Comparison of ENCODE assay signal across 20 cellular contexts in genomic region chr2:133331437-133331836, GRCh38.
DNase-seq lines count a peak whose midpoint lies in the region; ATAC-seq, FAIRE-seq and TF ChIP-seq lines count a peak whose summit lies in the region.
"Had no signal": no experiment of that assay in that cellular context is flagged by ENCODE, and none has a peak within 500 bp of the region (broad histone marks: within the 10 kb centered on the region; RNA-seq: fewer than 3 reads in every experiment).

No MANE protein-coding gene starts in this region.

- H3K4me3 Mint-ChIP-seq in endodermal cell: no peak overlapping the region
- H3K4me3 Mint-ChIP-seq in activated T-helper 2 cell treated with anti-CD3 and anti-CD28 coated beads, Interferon-gamma antibody, Interleukin-2, Interleukin-4, amounts not matched to agents 10 μg/mL and 5 μg/mL and 100 μg/mL, durations not matched to agents 14 hours and 24 hours and 36 hours (ENCODE audit: low read depth): no peak overlapping the region
- H3K4me3 Mint-ChIP-seq: activated naive CD4-positive, alpha-beta T cell treated with anti-CD3 and anti-CD28 coated beads for 36 hours; neural crest cell; stimulated activated naive CD8-positive, alpha-beta T cell treated with anti-CD3 and anti-CD28 coated beads, Interleukin-15, Interleukin-2, amounts not matched to agents 100 ng/mL and 50 ng/mL, for 24 hours had no signal

- intact Hi-C loops in activated T-helper 2 cell treated with anti-CD3 and anti-CD28 coated beads, Interferon-gamma antibody, Interleukin-2, Interleukin-4, amounts not matched to agents 10 μg/mL and 5 μg/mL and 100 μg/mL, durations not matched to agents 14 hours and 24 hours and 36 hours (cut with micrococcal nuclease): no loop called here

- no peak for TF ChIP-seq CTCF in lung (IDR thresholded peaks at IDR 0.05; ENCODE audit: control extremely low read depth, extremely low read depth)
- no peak for TF ChIP-seq CTCF in endodermal cell (conservative IDR thresholded peaks at IDR 0.05)

- H3K9me3 ChIP-seq in lung (ENCODE audit: control insufficient read depth in 2 of 2, insufficient read depth in 1 of 2, low read length in 1 of 2) (no peaks in the 10 kb centered on the region), endodermal cell (ENCODE audit: control insufficient read depth, low read length) (no peaks in the 10 kb centered on the region)
- H3K9me3 ChIP-seq: tibial nerve had no signal

- H3K9ac ChIP-seq in endodermal cell (ENCODE audit: extremely low read depth, low read length, poor library complexity, severe bottlenecking): no peak overlapping the region

- no peak for FAIRE-seq in frontal cortex (lab: Jason Lieb, UNC)
- FAIRE-seq: GM19239 had no signal

- H3K27ac ChIP-seq in lung (ENCODE audit: low read depth in 1 of 2, low read length in 1 of 2) (no peak overlapping the region), endodermal cell (ENCODE audit: low read depth, low read length) (no peak overlapping the region)
- H3K27ac ChIP-seq: epithelial cell of prostate, foreskin keratinocyte, tibial nerve had no signal

- DNase-seq in DMS79 (lab: John Stamatoyannopoulos, UW) (peak; percentile 97), NCI-H187 (lab: John Stamatoyannopoulos, UW) (peak; percentile 38 to 73), SHP77 (lab: John Stamatoyannopoulos, UW) (peak; percentile 16 to 45), lung (ENCODE audit: low spot score) (peak; percentile 38), endodermal cell (no peak), frontal cortex (ENCODE audit: low spot score in 2 of 2) (no peak)
- DNase-seq in activated T-helper 2 cell treated with anti-CD3 and anti-CD28 coated beads, Interferon-gamma antibody, Interleukin-2, Interleukin-4, amounts not matched to agents 10 μg/mL and 5 μg/mL and 100 μg/mL, durations not matched to agents 14 hours and 24 hours and 36 hours (ENCODE audit: low spot score): no peak
- DNase-seq: activated CD4-positive, alpha-beta T cell treated with anti-CD3 and anti-CD28 coated beads, Interleukin-2, amount 50 U/mL, for 4 hours; activated naive CD4-positive, alpha-beta T cell treated with anti-CD3 and anti-CD28 coated beads for 36 hours; caudate nucleus; foreskin keratinocyte; H7; midbrain had no signal

- peaks cover 11% of the 10 kb centered on the region for H3K4me1 Mint-ChIP-seq in endodermal cell
- H3K4me1 Mint-ChIP-seq in activated T-helper 2 cell treated with anti-CD3 and anti-CD28 coated beads, Interferon-gamma antibody, Interleukin-2, Interleukin-4, amounts not matched to agents 10 μg/mL and 5 μg/mL and 100 μg/mL, durations not matched to agents 14 hours and 24 hours and 36 hours (ENCODE audit: low read depth): no peaks in the 10 kb centered on the region

- H3K9me3 Mint-ChIP-seq in endodermal cell: no peaks in the 10 kb centered on the region
- H3K9me3 Mint-ChIP-seq in activated T-helper 2 cell treated with anti-CD3 and anti-CD28 coated beads, Interferon-gamma antibody, Interleukin-2, Interleukin-4, amounts not matched to agents 10 μg/mL and 5 μg/mL and 100 μg/mL, durations not matched to agents 14 hours and 24 hours and 36 hours: no peaks in the 10 kb centered on the region
- H3K9me3 Mint-ChIP-seq: neural crest cell; stimulated activated naive CD8-positive, alpha-beta T cell treated with anti-CD3 and anti-CD28 coated beads, Interleukin-15, Interleukin-2, amounts not matched to agents 100 ng/mL and 50 ng/mL, for 24 hours had no signal

- H3K36me3 Mint-ChIP-seq in endodermal cell (ENCODE audit: low read depth): no peaks in the 10 kb centered on the region
- no peaks in the 10 kb centered on the region for H3K36me3 Mint-ChIP-seq in activated T-helper 2 cell treated with anti-CD3 and anti-CD28 coated beads, Interferon-gamma antibody, Interleukin-2, Interleukin-4, amounts not matched to agents 10 μg/mL and 5 μg/mL and 100 μg/mL, durations not matched to agents 14 hours and 24 hours and 36 hours (ENCODE audit: low read depth)

- no peak for ATAC-seq in lung (ENCODE audit: insufficient read depth, low FRiP score)
- ATAC-seq in GM19463 (IDR thresholded peaks at IDR 0.05; ENCODE audit: unreplicated experiment): no peak
- ATAC-seq: foreskin keratinocyte had no signal

- peaks cover 0 to 4% of the 10 kb centered on the region in 2 donors for H3K4me1 ChIP-seq in lung (ENCODE audit: control insufficient read depth in 2 of 2, insufficient read depth in 2 of 2, low read length in 2 of 2)
- no peaks in the 10 kb centered on the region for H3K4me1 ChIP-seq in endodermal cell (ENCODE audit: control insufficient read depth, insufficient read depth, low read length)
- H3K4me1 ChIP-seq: foreskin keratinocyte, tibial nerve had no signal

- no peaks in the 10 kb centered on the region for H3K27me3 Mint-ChIP-seq in endodermal cell (ENCODE audit: insufficient read depth)
- H3K27me3 Mint-ChIP-seq in activated T-helper 2 cell treated with anti-CD3 and anti-CD28 coated beads, Interferon-gamma antibody, Interleukin-2, Interleukin-4, amounts not matched to agents 10 μg/mL and 5 μg/mL and 100 μg/mL, durations not matched to agents 14 hours and 24 hours and 36 hours (ENCODE audit: low read depth): no peaks in the 10 kb centered on the region

- no peak overlapping the region for H3K4me3 ChIP-seq in lung
- no peak overlapping the region for H3K4me3 ChIP-seq in endodermal cell (ENCODE audit: low read length)
- H3K4me3 ChIP-seq: tibial nerve had no signal

- no peak overlapping the region for H3K27ac Mint-ChIP-seq in endodermal cell
- H3K27ac Mint-ChIP-seq in activated T-helper 2 cell treated with anti-CD3 and anti-CD28 coated beads, Interferon-gamma antibody, Interleukin-2, Interleukin-4, amounts not matched to agents 10 μg/mL and 5 μg/mL and 100 μg/mL, durations not matched to agents 14 hours and 24 hours and 36 hours: no peak overlapping the region
- H3K27ac Mint-ChIP-seq: activated naive CD4-positive, alpha-beta T cell treated with anti-CD3 and anti-CD28 coated beads for 36 hours; progenitor cell of endocrine pancreas; stimulated activated naive CD8-positive, alpha-beta T cell treated with anti-CD3 and anti-CD28 coated beads, Interleukin-15, Interleukin-2, amounts not matched to agents 100 ng/mL and 50 ng/mL, for 24 hours had no signal

- no peaks in the 10 kb centered on the region for H3K36me3 ChIP-seq in lung (ENCODE audit: control insufficient read depth in 2 of 2, insufficient read depth in 2 of 2, low read length in 2 of 2)
- H3K36me3 ChIP-seq in endodermal cell (ENCODE audit: control insufficient read depth, insufficient read depth, low read length): no peaks in the 10 kb centered on the region
- H3K36me3 ChIP-seq: tibial nerve had no signal

- H3K27me3 ChIP-seq in lung (ENCODE audit: control insufficient read depth, insufficient read depth) (no peaks in the 10 kb centered on the region), endodermal cell (ENCODE audit: control insufficient read depth, insufficient read depth, low read length, poor library complexity, severe bottlenecking) (no peaks in the 10 kb centered on the region)
- H3K27me3 ChIP-seq: foreskin keratinocyte, tibial nerve had no signal

- 73 to 84% methylated on average over 6 of the region's 6 CpGs for WGBS in lung, 2 donors
- 92 to 93% methylated on average over 6 of the region's 6 CpGs for WGBS in endodermal cell (ENCODE audit: insufficient coverage in 1 of 2, insufficient read length in 1 of 2), 2 experiments

Comparison
In these comparisons a context has a peak if more than half of its experiments do, and no peak if none do; other contexts are left out.
1. DNase-seq: peak in DMS79 (single experiment), NCI-H187 (2 of 2), SHP77 (2 of 2) and lung (single experiment); none in endodermal cell (single experiment), frontal cortex (0 of 2) and activated T-helper 2 cell treated with anti-CD3 and anti-CD28 coated beads, Interferon-gamma antibody, Interleukin-2, Interleukin-4, amounts not matched to agents 10 μg/mL and 5 μg/mL and 100 μg/mL, durations not matched to agents 14 hours and 24 hours and 36 hours (single experiment).